32 cellular contexts compared by ENCODE assay signal in genomic region chr20:4383966-4384365, GRCh38.
DNase-seq lines count a peak whose midpoint lies in the region; FAIRE-seq and TF ChIP-seq lines count a peak whose summit lies in the region.
"Had no signal": no experiment of that assay in that cellular context is flagged by ENCODE, and none has a peak within 500 bp of the region (broad histone marks: within the 10 kb centered on the region; RNA-seq: fewer than 3 reads in every experiment).

No MANE protein-coding gene starts in this region.

- TF ChIP-seq CTCF in astrocyte (IDR thresholded peaks at IDR 0.05; ENCODE audit: insufficient read depth, low read depth, low read length), result no peak
- no peak for TF ChIP-seq CTCF in fibroblast of pulmonary artery (IDR thresholded peaks at IDR 0.05; ENCODE audit: low read length, missing control alignments)
- TF ChIP-seq CTCF in GM13976 (IDR thresholded peaks at IDR 0.05; ENCODE audit: borderline replicate concordance, control extremely low read depth, extremely low read depth, insufficient read depth, missing control alignments), result no peak

- no peaks in the 10 kb centered on the region for H3K36me3 Mint-ChIP-seq in astrocyte (ENCODE audit: low read depth, unreplicated experiment)
- H3K36me3 Mint-ChIP-seq: activated CD8-positive, alpha-beta memory T cell treated with anti-CD3 and anti-CD28 coated beads, Interleukin-2, amount 10 ng/mL, durations not matched to agents 7 days and 5 days; brain; T-cell had no signal

- no peak overlapping the region for H2BK5ac ChIP-seq in neuronal stem cell (ENCODE audit: low read length)

- no peak overlapping the region for H3K4ac ChIP-seq in neuronal stem cell (ENCODE audit: low read length)

- no peak overlapping the region for H3K4me2 ChIP-seq in GM23248 (ENCODE audit: unreplicated experiment)
- peak overlapping the region; percentile 7 for H3K4me2 ChIP-seq in astrocyte (ENCODE audit: low read length)
- no peak overlapping the region for H3K4me2 ChIP-seq in neuronal stem cell (ENCODE audit: insufficient read depth, low read length, poor library complexity, severe bottlenecking)

- no peaks in the 10 kb centered on the region for H3K79me1 ChIP-seq in neuronal stem cell (ENCODE audit: low read depth, low read length)

- in situ Hi-C loops in GM23248 (cut with MboI) (no loop called here), GM13976 (cut with MboI; ENCODE audit: low sequenced_read_pairs, unreplicated experiment) (no loop called here)

- H3K27me3 Mint-ChIP-seq in astrocyte (ENCODE audit: low read depth, unreplicated experiment), result peaks cover 2% of the 10 kb centered on the region
- H3K27me3 Mint-ChIP-seq: progenitor cell of endocrine pancreas had no signal

- no peak overlapping the region for H4K8ac ChIP-seq in neuronal stem cell (ENCODE audit: low read depth, low read length)

- no peaks in the 10 kb centered on the region for H3F3A ChIP-seq in GM23248 (ENCODE audit: insufficient read depth)

- H3K27ac Mint-ChIP-seq in astrocyte (ENCODE audit: unreplicated experiment), result no peak overlapping the region
- H3K27ac Mint-ChIP-seq: activated CD8-positive, alpha-beta memory T cell treated with anti-CD3 and anti-CD28 coated beads, Interleukin-2, amount 10 ng/mL, durations not matched to agents 7 days and 5 days; activated naive CD8-positive, alpha-beta T cell treated with anti-CD3 and anti-CD28 coated beads, Interleukin-2, amount 50 U/mL, for 24 hours; brain; progenitor cell of endocrine pancreas; stimulated activated naive CD8-positive, alpha-beta T cell treated with anti-CD3 and anti-CD28 coated beads, Interleukin-15, amount 100 ng/mL, for 72 hours; T-cell had no signal

- H3K4me3 ChIP-seq in GM23248 (no peak overlapping the region), astrocyte (ENCODE audit: insufficient read depth, low read depth, low read length) (no peak overlapping the region), fibroblast of pulmonary artery (replicated peaks; ENCODE audit: low read depth, low read length) (no peak overlapping the region), neuronal stem cell (ENCODE audit: low read length in 2 of 2) (no peak overlapping the region)
- H3K4me3 ChIP-seq: dorsolateral prefrontal cortex, left lung, right lobe of liver, uterus had no signal

- no peak overlapping the region for H2AK5ac ChIP-seq in neuronal stem cell (ENCODE audit: low read depth, low read length)

- no peak overlapping the region for H3K14ac ChIP-seq in neuronal stem cell (ENCODE audit: low read length)

- H2BK120ac ChIP-seq in neuronal stem cell (ENCODE audit: low read depth, low read length), result no peak overlapping the region

- no peaks in the 10 kb centered on the region for H3K4me1 Mint-ChIP-seq in astrocyte (ENCODE audit: low read depth, unreplicated experiment)
- H3K4me1 Mint-ChIP-seq: activated CD8-positive, alpha-beta memory T cell treated with anti-CD3 and anti-CD28 coated beads, Interleukin-2, amount 10 ng/mL, durations not matched to agents 7 days and 5 days; activated naive CD8-positive, alpha-beta T cell treated with anti-CD3 and anti-CD28 coated beads, Interleukin-2, amount 50 U/mL, for 24 hours; brain; stimulated activated naive CD8-positive, alpha-beta T cell treated with anti-CD3 and anti-CD28 coated beads, Interleukin-15, amount 100 ng/mL, for 72 hours; T-cell had no signal

- no peak overlapping the region for H3K27ac ChIP-seq in GM23248
- H3K27ac ChIP-seq in astrocyte (ENCODE audit: low read depth, low read length), result no peak overlapping the region
- no peak overlapping the region for H3K27ac ChIP-seq in neuronal stem cell (replicated peaks; ENCODE audit: low read length)
- H3K27ac ChIP-seq: C4-2B, dorsolateral prefrontal cortex, left lung, right lobe of liver, RWPE1, uterus had no signal

- H3K9me3 Mint-ChIP-seq in astrocyte (ENCODE audit: unreplicated experiment), result peaks cover 4% of the 10 kb centered on the region
- H3K9me3 Mint-ChIP-seq: activated T-cell treated with anti-CD3 and anti-CD28 coated beads, Interleukin-2, amount 50 U/mL, for 4 hours had no signal

- no peak overlapping the region for H3K9ac ChIP-seq in GM23248
- no peak overlapping the region for H3K9ac ChIP-seq in astrocyte (ENCODE audit: low read length)
- H3K9ac ChIP-seq in neuronal stem cell (ENCODE audit: low read depth, low read length, poor library complexity), result no peak overlapping the region

- DNase-seq in GM23248, result peak; percentile 73
- peak; percentile 56 for DNase-seq in astrocyte (ENCODE audit: low read depth)
- DNase-seq in fibroblast of pulmonary artery (ENCODE audit: low read depth), result peak; percentile 27
- DNase-seq in stromal cell of bone marrow (ENCODE audit: low read depth), result peak; percentile 10
- DNase-seq in neuronal stem cell (ENCODE audit: low spot score), result no peak
- no peak for DNase-seq in GM13976 (ENCODE audit: low spot score)
- DNase-seq in T-helper 9 cell, result no peak
- DNase-seq: activated CD4-positive, alpha-beta T cell treated with anti-CD3 and anti-CD28 coated beads, Interleukin-2, amount 50 U/mL, for 4 hours; activated CD8-positive, alpha-beta memory T cell treated with anti-CD3 and anti-CD28 coated beads, Interleukin-2, amount 10 ng/mL, durations not matched to agents 7 days and 5 days; activated naive CD8-positive, alpha-beta T cell treated with anti-CD3 and anti-CD28 coated beads, Interleukin-2, amount 50 U/mL, for 24 hours; activated T-cell treated with anti-CD3 and anti-CD28 coated beads, Interleukin-2, amount 50 U/mL, for 4 hours; cerebellar nuclear complex; dorsolateral prefrontal cortex; islet precursor cell; left lung; mesendoderm; NCI-H146; NCI-H2107; NCI-H446; NCI-H82; right lobe of liver; stimulated activated CD4-positive, alpha-beta T cell treated with anti-CD3 and anti-CD28 coated beads, Interleukin-2, amount 100 ng/mL, for 48 hours; stimulated activated naive CD8-positive, alpha-beta T cell treated with anti-CD3 and anti-CD28 coated beads, Interleukin-15, amount 100 ng/mL, for 72 hours; T-cell; uterus had no signal

- no peak overlapping the region for H3K18ac ChIP-seq in neuronal stem cell (ENCODE audit: low read length)

- no peak for FAIRE-seq in astrocyte (lab: Jason Lieb, UNC)
- FAIRE-seq: endothelial cell of umbilical vein, G401.6, TTC549 had no signal

- WGBS in GM23248 (ENCODE audit: low coverage in 1 of 2, low lambda C conversion rate in 2 of 2, missing lambda C conversion rate in 2 of 2), 2 experiments, result 31 to 36% methylated on average over 4 of the region's 4 CpGs
- no CpG with 5 or more reads among the region's 4 CpGs for WGBS in neuronal stem cell (ENCODE audit: extremely low coverage in 2 of 2, insufficient read length in 2 of 2, insufficient replicate concordance in 1 of 2), 2 donors

- H2BK15ac ChIP-seq in neuronal stem cell (ENCODE audit: low read length), result no peak overlapping the region

- H3K4me1 ChIP-seq in GM23248 (ENCODE audit: insufficient read depth), result peaks cover 10% of the 10 kb centered on the region
- H3K4me1 ChIP-seq in astrocyte (ENCODE audit: insufficient read depth, low read length), result no peaks in the 10 kb centered on the region
- H3K4me1 ChIP-seq in neuronal stem cell (ENCODE audit: control insufficient read depth in 2 of 2, insufficient read depth in 1 of 2, low read depth in 1 of 2, low read length in 2 of 2), result no peaks in the 10 kb centered on the region
- H3K4me1 ChIP-seq: left lung, right lobe of liver, uterus had no signal

- H3K27me3 ChIP-seq in GM23248 (replicated peaks; ENCODE audit: insufficient read depth), result no peaks in the 10 kb centered on the region
- H3K27me3 ChIP-seq in astrocyte (ENCODE audit: insufficient read depth, low read length), result peaks cover 3% of the 10 kb centered on the region
- H3K27me3 ChIP-seq in neuronal stem cell (ENCODE audit: control insufficient read depth in 3 of 3, insufficient read depth in 3 of 3, low read depth in 1 of 3, low read length in 3 of 3), result peaks cover 0 to 13% (median 0%) of the 10 kb centered on the region in 3 experiments
- H3K27me3 ChIP-seq: right lobe of liver, uterus had no signal

- no peak overlapping the region for H3K4me3 Mint-ChIP-seq in astrocyte (ENCODE audit: unreplicated experiment)
- H3K4me3 Mint-ChIP-seq: activated CD8-positive, alpha-beta memory T cell treated with anti-CD3 and anti-CD28 coated beads, Interleukin-2, amount 10 ng/mL, durations not matched to agents 7 days and 5 days; activated naive CD8-positive, alpha-beta T cell treated with anti-CD3 and anti-CD28 coated beads, Interleukin-2, amount 50 U/mL, for 24 hours; activated T-cell treated with anti-CD3 and anti-CD28 coated beads, Interleukin-2, amount 50 U/mL, for 4 hours; brain; stimulated activated naive CD8-positive, alpha-beta T cell treated with anti-CD3 and anti-CD28 coated beads, Interleukin-15, amount 100 ng/mL, for 72 hours; T-cell had no signal

- H3K23ac ChIP-seq in neuronal stem cell (ENCODE audit: low read depth, low read length, poor library complexity), result no peak overlapping the region

- no peak overlapping the region for H2BK12ac ChIP-seq in neuronal stem cell (ENCODE audit: low read length)

- H2AFZ ChIP-seq in GM23248 (peak overlapping the region; percentile 4; the same call in 1 of the 2 replicates), astrocyte (ENCODE audit: low read depth, low read length) (no peak overlapping the region), neuronal stem cell (ENCODE audit: low read length) (no peak overlapping the region)

- H3K36me3 ChIP-seq in GM23248 (ENCODE audit: low read depth) (no peaks in the 10 kb centered on the region), astrocyte (ENCODE audit: insufficient read depth, low read length) (no peaks in the 10 kb centered on the region), neuronal stem cell (replicated peaks in 1 of 2; ENCODE audit: control insufficient read depth in 2 of 2, insufficient read depth in 2 of 2, low read length in 2 of 2) (no peaks in the 10 kb centered on the region)
- H3K36me3 ChIP-seq: left lung, right lobe of liver, uterus had no signal

- H4K91ac ChIP-seq in neuronal stem cell (ENCODE audit: low read depth, low read length, poor library complexity), result no peak overlapping the region

- H3K79me2 ChIP-seq in GM23248 (ENCODE audit: insufficient read depth) (no peaks in the 10 kb centered on the region), astrocyte (ENCODE audit: insufficient read depth, low read length) (no peaks in the 10 kb centered on the region)

- H4K20me1 ChIP-seq in GM23248 (ENCODE audit: insufficient read depth), result no peaks in the 10 kb centered on the region
- H4K20me1 ChIP-seq in astrocyte (ENCODE audit: insufficient read depth, low read length), result no peaks in the 10 kb centered on the region

- H3K9me3 ChIP-seq in GM23248 (ENCODE audit: low read depth) (no peaks in the 10 kb centered on the region), astrocyte (ENCODE audit: insufficient read depth, low read depth, low read length) (no peaks in the 10 kb centered on the region), neuronal stem cell (replicated peaks in 1 of 2; ENCODE audit: control insufficient read depth in 2 of 2, insufficient read depth in 1 of 2, low read depth in 1 of 2, low read length in 2 of 2) (no peaks in the 10 kb centered on the region)
- H3K9me3 ChIP-seq: left lung, right lobe of liver, uterus had no signal

- H3K9me2 ChIP-seq in GM23248 (ENCODE audit: insufficient read depth), result no peaks in the 10 kb centered on the region

Comparison
In these comparisons a context has a peak if more than half of its experiments do, and no peak if none do; other contexts are left out.
1. DNase-seq: peak in GM23248 (single experiment), astrocyte (single experiment), fibroblast of pulmonary artery (single experiment) and stromal cell of bone marrow (single experiment); none in neuronal stem cell (single experiment), GM13976 (single experiment) and T-helper 9 cell (single experiment).